ENCODE assay signal across 1 cellular context in the genomic region with DNA sequence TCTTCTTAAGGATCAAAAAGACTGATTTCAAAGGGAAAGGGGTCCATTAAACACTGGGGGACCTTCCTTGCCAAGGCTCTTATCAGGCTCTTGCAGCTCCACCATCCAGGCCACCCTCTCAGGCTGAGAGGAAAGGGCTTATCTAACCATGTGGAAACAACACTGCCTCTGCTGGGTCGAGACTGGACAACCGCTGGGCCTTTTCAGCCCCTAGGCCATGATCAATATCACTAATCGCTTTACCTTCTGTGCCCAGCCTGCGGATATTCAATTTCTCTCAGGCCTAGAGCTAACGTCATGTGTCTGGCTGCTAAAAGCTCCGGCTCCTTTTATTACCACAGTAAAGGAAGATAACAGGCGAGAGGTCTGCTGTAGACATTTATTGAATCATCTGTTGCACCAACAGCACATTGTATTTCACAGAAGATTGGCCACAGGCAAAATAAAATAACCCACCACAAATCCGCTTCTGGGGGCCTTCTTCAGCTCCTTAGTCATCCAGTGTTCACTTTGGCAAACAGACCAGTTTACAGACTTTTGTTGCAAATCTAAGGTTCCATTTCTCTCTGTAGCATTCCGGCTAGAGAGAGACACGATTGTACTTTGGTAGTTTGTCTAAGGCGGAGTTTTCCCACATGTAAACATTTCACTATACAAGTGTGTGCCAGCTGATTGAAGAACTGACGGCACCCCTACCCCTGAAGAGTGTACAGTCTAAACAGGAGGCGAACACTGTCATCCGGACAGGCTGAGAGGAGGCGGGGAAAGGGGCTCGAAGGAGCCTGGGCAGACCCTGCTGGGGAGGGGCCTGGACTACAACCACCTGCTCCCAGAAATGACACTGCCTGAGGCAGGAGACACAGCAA.
TF ChIP-seq lines count a peak whose summit lies in the region.

No MANE protein-coding gene starts in this region.

TF ChIP-seq in HepG2, 621 proteins besides CTCF, POLR2A, EP300 and RAD21 (continued from another document and continues in another):
- TF ChIP-seq, protein P1, sequence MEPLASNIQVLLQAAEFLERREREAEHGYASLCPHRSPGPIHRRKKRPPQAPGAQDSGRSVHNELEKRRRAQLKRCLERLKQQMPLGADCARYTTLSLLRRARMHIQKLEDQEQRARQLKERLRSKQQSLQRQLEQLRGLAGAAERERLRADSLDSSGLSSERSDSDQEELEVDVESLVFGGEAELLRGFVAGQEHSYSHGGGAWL (CRISPR knock-in tag; IDR thresholded peaks at IDR 0.05): no peak
- TF ChIP-seq MBNL3 (CRISPR knock-in tag; conservative IDR thresholded peaks at IDR 0.05) (no peak), ZNF253 (CRISPR knock-in tag; IDR thresholded peaks at IDR 0.05; ENCODE audit: borderline replicate concordance) (no peak), SSRP1 (CRISPR knock-in tag; IDR thresholded peaks at IDR 0.05) (0 out of 2 replicates have a peak, but pooled peaks have one; percentile 44), NONO (IDR thresholded peaks at IDR 0.05) (no peak), NONO (CRISPR knock-in tag; conservative IDR thresholded peaks at IDR 0.05) (peak; percentile 46; the same call in 1 of the 2 replicates), NFE2L1 (CRISPR knock-in tag; IDR thresholded peaks at IDR 0.05; ENCODE audit: borderline replicate concordance) (no peak), YEATS4 (CRISPR knock-in tag; IDR thresholded peaks at IDR 0.05; ENCODE audit: borderline replicate concordance) (no peak), DR1 (CRISPR knock-in tag; IDR thresholded peaks at IDR 0.05) (no peak), ZNF543 (CRISPR knock-in tag; IDR thresholded peaks at IDR 0.05) (no peak), ZKSCAN1 (IDR thresholded peaks at IDR 0.05; ENCODE audit: low read length) (no peak), ZNF468 (CRISPR knock-in tag; IDR thresholded peaks at IDR 0.05) (no peak), ASH2L (IDR thresholded peaks at IDR 0.05; ENCODE audit: insufficient read length, low read depth, low read length) (peak; percentile 41), ZNF619 (CRISPR knock-in tag; IDR thresholded peaks at IDR 0.05) (no peak), SP2 (CRISPR knock-in tag; IDR thresholded peaks at IDR 0.05) (no peak), ZNF883 (CRISPR knock-in tag; IDR thresholded peaks at IDR 0.05; ENCODE audit: not compliant biosample characterization) (no peak), ZNF879 (CRISPR knock-in tag; IDR thresholded peaks at IDR 0.05) (no peak), ZNF552 (CRISPR knock-in tag; IDR thresholded peaks at IDR 0.05; ENCODE audit: borderline replicate concordance) (no peak), CHD2 (IDR thresholded peaks at IDR 0.05; ENCODE audit: low read depth, low read length) (no peak), ZNF333 (CRISPR knock-in tag; IDR thresholded peaks at IDR 0.05; ENCODE audit: borderline replicate concordance) (no peak), ZSCAN20 (CRISPR knock-in tag; IDR thresholded peaks at IDR 0.05; ENCODE audit: borderline replicate concordance) (no peak), NFRKB (IDR thresholded peaks at IDR 0.05) (no peak), MEIS1 (CRISPR knock-in tag; IDR thresholded peaks at IDR 0.05; ENCODE audit: borderline replicate concordance) (0 out of 2 replicates have a peak, but pooled peaks have one; percentile 19), SALL2 (CRISPR knock-in tag; IDR thresholded peaks at IDR 0.05) (no peak), FOXA3 (CRISPR knock-in tag; IDR thresholded peaks at IDR 0.05) (peak; percentile 86), ZNF24 (IDR thresholded peaks at IDR 0.05) (no peak), KMT2B (CRISPR knock-in tag; IDR thresholded peaks at IDR 0.05) (no peak), SETDB1 (CRISPR knock-in tag; IDR thresholded peaks at IDR 0.05; ENCODE audit: borderline replicate concordance) (no peak)
- TF ChIP-seq, protein P2, sequence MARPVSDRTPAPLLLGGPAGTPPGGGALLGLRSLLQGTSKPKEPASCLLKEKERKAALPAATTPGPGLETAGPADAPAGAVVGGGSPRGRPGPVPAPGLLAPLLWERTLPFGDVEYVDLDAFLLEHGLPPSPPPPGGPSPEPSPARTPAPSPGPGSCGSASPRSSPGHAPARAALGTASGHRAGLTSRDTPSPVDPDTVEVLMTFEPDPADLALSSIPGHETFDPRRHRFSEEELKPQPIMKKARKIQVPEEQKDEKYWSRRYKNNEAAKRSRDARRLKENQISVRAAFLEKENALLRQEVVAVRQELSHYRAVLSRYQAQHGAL (CRISPR knock-in tag; IDR thresholded peaks at IDR 0.05; ENCODE audit: not compliant biosample characterization): no peak
- TF ChIP-seq, protein P3, sequence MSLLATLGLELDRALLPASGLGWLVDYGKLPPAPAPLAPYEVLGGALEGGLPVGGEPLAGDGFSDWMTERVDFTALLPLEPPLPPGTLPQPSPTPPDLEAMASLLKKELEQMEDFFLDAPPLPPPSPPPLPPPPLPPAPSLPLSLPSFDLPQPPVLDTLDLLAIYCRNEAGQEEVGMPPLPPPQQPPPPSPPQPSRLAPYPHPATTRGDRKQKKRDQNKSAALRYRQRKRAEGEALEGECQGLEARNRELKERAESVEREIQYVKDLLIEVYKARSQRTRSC (CRISPR knock-in tag; IDR thresholded peaks at IDR 0.05; ENCODE audit: low read depth): no peak
- TF ChIP-seq, protein P4, sequence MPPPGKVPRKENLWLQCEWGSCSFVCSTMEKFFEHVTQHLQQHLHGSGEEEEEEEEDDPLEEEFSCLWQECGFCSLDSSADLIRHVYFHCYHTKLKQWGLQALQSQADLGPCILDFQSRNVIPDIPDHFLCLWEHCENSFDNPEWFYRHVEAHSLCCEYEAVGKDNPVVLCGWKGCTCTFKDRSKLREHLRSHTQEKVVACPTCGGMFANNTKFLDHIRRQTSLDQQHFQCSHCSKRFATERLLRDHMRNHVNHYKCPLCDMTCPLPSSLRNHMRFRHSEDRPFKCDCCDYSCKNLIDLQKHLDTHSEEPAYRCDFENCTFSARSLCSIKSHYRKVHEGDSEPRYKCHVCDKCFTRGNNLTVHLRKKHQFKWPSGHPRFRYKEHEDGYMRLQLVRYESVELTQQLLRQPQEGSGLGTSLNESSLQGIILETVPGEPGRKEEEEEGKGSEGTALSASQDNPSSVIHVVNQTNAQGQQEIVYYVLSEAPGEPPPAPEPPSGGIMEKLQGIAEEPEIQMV (CRISPR knock-in tag; IDR thresholded peaks at IDR 0.05; ENCODE audit: low read depth): no peak
- TF ChIP-seq, protein P5, sequence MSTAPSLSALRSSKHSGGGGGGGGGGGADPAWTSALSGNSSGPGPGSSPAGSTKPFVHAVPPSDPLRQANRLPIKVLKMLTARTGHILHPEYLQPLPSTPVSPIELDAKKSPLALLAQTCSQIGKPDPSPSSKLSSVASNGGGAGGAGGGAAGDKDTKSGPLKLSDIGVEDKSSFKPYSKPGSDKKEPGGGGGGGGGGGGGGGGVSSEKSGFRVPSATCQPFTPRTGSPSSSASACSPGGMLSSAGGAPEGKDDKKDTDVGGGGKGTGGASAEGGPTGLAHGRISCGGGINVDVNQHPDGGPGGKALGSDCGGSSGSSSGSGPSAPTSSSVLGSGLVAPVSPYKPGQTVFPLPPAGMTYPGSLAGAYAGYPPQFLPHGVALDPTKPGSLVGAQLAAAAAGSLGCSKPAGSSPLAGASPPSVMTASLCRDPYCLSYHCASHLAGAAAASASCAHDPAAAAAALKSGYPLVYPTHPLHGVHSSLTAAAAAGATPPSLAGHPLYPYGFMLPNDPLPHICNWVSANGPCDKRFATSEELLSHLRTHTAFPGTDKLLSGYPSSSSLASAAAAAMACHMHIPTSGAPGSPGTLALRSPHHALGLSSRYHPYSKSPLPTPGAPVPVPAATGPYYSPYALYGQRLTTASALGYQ (CRISPR knock-in tag; IDR thresholded peaks at IDR 0.05): no peak
- TF ChIP-seq, protein P6, sequence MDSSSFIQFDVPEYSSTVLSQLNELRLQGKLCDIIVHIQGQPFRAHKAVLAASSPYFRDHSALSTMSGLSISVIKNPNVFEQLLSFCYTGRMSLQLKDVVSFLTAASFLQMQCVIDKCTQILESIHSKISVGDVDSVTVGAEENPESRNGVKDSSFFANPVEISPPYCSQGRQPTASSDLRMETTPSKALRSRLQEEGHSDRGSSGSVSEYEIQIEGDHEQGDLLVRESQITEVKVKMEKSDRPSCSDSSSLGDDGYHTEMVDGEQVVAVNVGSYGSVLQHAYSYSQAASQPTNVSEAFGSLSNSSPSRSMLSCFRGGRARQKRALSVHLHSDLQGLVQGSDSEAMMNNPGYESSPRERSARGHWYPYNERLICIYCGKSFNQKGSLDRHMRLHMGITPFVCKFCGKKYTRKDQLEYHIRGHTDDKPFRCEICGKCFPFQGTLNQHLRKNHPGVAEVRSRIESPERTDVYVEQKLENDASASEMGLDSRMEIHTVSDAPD (CRISPR knock-in tag; IDR thresholded peaks at IDR 0.05): peak; percentile 22; the same call in 1 of the 2 replicates
- TF ChIP-seq, protein P7, sequence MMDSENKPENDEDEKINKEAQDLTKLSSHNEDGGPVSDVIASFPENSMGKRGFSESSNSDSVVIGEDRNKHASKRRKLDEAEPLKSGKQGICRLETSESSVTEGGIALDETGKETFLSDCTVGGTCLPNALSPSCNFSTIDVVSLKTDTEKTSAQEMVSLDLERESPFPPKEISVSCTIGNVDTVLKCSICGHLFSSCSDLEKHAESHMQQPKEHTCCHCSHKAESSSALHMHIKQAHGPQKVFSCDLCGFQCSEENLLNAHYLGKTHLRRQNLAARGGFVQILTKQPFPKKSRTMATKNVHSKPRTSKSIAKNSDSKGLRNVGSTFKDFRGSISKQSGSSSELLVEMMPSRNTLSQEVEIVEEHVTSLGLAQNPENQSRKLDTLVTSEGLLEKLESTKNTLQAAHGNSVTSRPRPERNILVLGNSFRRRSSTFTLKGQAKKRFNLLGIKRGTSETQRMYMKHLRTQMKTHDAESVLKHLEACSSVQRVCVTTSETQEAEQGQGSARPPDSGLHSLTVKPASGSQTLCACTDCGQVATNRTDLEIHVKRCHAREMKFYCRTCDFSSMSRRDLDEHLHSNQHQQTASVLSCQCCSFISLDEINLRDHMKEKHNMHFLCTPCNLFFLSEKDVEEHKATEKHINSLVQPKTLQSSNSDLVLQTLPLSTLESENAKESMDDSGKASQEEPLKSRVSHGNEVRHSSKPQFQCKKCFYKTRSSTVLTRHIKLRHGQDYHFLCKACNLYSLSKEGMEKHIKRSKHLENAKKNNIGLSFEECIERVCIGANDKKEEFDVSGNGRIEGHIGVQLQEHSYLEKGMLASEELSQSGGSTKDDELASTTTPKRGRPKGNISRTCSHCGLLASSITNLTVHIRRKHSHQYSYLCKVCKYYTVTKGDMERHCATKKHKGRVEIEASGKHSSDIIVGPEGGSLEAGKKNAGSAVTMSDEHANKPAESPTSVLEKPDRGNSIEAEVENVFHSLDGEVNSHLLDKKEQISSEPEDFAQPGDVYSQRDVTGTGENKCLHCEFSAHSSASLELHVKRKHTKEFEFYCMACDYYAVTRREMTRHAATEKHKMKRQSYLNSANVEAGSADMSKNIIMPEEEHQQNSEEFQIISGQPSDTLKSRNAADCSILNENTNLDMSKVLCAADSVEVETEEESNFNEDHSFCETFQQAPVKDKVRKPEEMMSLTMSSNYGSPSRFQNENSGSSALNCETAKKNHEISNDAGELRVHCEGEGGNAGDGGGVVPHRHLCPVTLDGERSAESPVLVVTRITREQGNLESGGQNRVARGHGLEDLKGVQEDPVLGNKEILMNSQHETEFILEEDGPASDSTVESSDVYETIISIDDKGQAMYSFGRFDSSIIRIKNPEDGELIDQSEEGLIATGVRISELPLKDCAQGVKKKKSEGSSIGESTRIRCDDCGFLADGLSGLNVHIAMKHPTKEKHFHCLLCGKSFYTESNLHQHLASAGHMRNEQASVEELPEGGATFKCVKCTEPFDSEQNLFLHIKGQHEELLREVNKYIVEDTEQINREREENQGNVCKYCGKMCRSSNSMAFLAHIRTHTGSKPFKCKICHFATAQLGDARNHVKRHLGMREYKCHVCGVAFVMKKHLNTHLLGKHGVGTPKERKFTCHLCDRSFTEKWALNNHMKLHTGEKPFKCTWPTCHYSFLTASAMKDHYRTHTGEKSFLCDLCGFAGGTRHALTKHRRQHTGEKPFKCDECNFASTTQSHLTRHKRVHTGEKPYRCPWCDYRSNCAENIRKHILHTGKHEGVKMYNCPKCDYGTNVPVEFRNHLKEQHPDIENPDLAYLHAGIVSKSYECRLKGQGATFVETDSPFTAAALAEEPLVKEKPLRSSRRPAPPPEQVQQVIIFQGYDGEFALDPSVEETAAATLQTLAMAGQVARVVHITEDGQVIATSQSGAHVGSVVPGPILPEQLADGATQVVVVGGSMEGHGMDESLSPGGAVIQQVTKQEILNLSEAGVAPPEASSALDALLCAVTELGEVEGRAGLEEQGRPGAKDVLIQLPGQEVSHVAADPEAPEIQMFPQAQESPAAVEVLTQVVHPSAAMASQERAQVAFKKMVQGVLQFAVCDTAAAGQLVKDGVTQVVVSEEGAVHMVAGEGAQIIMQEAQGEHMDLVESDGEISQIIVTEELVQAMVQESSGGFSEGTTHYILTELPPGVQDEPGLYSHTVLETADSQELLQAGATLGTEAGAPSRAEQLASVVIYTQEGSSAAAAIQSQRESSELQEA (CRISPR knock-in tag; IDR thresholded peaks at IDR 0.05; ENCODE audit: not compliant biosample characterization): no peak
- TF ChIP-seq, protein P8, sequence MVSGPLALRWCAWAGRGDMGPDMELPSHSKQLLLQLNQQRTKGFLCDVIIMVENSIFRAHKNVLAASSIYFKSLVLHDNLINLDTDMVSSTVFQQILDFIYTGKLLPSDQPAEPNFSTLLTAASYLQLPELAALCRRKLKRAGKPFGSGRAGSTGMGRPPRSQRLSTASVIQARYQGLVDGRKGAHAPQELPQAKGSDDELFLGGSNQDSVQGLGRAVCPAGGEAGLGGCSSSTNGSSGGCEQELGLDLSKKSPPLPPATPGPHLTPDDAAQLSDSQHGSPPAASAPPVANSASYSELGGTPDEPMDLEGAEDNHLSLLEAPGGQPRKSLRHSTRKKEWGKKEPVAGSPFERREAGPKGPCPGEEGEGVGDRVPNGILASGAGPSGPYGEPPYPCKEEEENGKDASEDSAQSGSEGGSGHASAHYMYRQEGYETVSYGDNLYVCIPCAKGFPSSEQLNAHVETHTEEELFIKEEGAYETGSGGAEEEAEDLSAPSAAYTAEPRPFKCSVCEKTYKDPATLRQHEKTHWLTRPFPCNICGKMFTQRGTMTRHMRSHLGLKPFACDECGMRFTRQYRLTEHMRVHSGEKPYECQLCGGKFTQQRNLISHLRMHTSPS (CRISPR knock-in tag; IDR thresholded peaks at IDR 0.05; ENCODE audit: low read depth): no peak
- TF ChIP-seq, protein P9, sequence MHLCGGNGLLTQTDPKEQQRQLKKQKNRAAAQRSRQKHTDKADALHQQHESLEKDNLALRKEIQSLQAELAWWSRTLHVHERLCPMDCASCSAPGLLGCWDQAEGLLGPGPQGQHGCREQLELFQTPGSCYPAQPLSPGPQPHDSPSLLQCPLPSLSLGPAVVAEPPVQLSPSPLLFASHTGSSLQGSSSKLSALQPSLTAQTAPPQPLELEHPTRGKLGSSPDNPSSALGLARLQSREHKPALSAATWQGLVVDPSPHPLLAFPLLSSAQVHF (CRISPR knock-in tag; IDR thresholded peaks at IDR 0.05): no peak
- TF ChIP-seq, protein P10, sequence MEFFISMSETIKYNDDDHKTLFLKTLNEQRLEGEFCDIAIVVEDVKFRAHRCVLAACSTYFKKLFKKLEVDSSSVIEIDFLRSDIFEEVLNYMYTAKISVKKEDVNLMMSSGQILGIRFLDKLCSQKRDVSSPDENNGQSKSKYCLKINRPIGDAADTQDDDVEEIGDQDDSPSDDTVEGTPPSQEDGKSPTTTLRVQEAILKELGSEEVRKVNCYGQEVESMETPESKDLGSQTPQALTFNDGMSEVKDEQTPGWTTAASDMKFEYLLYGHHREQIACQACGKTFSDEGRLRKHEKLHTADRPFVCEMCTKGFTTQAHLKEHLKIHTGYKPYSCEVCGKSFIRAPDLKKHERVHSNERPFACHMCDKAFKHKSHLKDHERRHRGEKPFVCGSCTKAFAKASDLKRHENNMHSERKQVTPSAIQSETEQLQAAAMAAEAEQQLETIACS (CRISPR knock-in tag; IDR thresholded peaks at IDR 0.05): no peak
